Comparison of ENCODE assay signal across 1 cellular context in the genomic region with DNA sequence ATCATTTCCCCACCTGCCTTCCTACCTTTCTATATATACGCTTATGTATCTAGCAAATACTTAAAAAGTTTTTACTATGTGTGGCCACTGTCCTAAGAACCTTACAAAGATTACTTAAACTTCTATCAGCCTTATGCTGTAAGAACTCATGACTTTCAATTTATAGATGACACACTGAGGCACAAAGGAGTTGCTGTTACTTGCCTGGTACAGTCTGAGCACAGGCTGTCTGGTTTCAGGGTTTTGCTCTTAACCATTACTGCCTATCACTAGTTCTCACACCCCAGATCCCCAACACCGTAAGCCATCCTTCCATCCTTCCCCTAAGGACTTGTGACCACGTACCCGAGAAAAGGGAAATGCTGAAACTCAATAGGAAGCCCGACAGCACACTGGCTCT.
TF ChIP-seq lines count a peak whose summit lies in the region.

No MANE protein-coding gene starts in this region.

TF ChIP-seq in HepG2, 621 proteins besides CTCF, POLR2A, EP300 and RAD21:
- TF ChIP-seq NFIC (IDR thresholded peaks at IDR 0.05; ENCODE audit: low read length) (no peak), NPAS2 (CRISPR knock-in tag; IDR thresholded peaks at IDR 0.05; ENCODE audit: borderline replicate concordance) (no peak), ELF1 (CRISPR knock-in tag; IDR thresholded peaks at IDR 0.05) (no peak), ZNF614 (CRISPR knock-in tag; IDR thresholded peaks at IDR 0.05; ENCODE audit: borderline replicate concordance) (no peak), GABPA (IDR thresholded peaks at IDR 0.05; ENCODE audit: low read depth, low read length) (no peak), GABPA (CRISPR knock-in tag; IDR thresholded peaks at IDR 0.05; ENCODE audit: low read depth) (no peak), RBM39 (IDR thresholded peaks at IDR 0.05; ENCODE audit: low read depth, low read length, poor library complexity, severe bottlenecking) (no peak), ZNF816 (CRISPR knock-in tag; IDR thresholded peaks at IDR 0.05; ENCODE audit: borderline replicate concordance) (no peak), TGIF2 (CRISPR knock-in tag; IDR thresholded peaks at IDR 0.05) (no peak), ZNF260 (CRISPR knock-in tag; IDR thresholded peaks at IDR 0.05; ENCODE audit: borderline replicate concordance, low read depth) (no peak), ZNF10 (CRISPR knock-in tag; IDR thresholded peaks at IDR 0.05; ENCODE audit: borderline replicate concordance, low read depth) (no peak), PAWR (CRISPR knock-in tag; IDR thresholded peaks at IDR 0.05; ENCODE audit: borderline replicate concordance) (no peak), CBX5 (CRISPR knock-in tag; IDR thresholded peaks at IDR 0.05; ENCODE audit: borderline replicate concordance) (no peak), MAFG (CRISPR knock-in tag; IDR thresholded peaks at IDR 0.05) (no peak), ZNF101 (CRISPR knock-in tag; IDR thresholded peaks at IDR 0.05; ENCODE audit: borderline replicate concordance, low read depth) (no peak), ZNF550 (CRISPR knock-in tag; IDR thresholded peaks at IDR 0.05; ENCODE audit: borderline replicate concordance) (no peak)
- TF ChIP-seq, protein P1, sequence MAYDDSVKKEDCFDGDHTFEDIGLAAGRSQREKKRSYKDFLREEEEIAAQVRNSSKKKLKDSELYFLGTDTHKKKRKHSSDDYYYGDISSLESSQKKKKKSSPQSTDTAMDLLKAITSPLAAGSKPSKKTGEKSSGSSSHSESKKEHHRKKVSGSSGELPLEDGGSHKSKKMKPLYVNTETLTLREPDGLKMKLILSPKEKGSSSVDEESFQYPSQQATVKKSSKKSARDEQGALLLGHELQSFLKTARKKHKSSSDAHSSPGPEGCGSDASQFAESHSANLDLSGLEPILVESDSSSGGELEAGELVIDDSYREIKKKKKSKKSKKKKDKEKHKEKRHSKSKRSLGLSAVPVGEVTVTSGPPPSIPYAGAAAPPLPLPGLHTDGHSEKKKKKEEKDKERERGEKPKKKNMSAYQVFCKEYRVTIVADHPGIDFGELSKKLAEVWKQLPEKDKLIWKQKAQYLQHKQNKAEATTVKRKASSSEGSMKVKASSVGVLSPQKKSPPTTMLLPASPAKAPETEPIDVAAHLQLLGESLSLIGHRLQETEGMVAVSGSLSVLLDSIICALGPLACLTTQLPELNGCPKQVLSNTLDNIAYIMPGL (CRISPR knock-in tag; IDR thresholded peaks at IDR 0.05; ENCODE audit: borderline replicate concordance in 1 of 2, low read depth in 1 of 2) = no peak
- TF ChIP-seq, protein P2, sequence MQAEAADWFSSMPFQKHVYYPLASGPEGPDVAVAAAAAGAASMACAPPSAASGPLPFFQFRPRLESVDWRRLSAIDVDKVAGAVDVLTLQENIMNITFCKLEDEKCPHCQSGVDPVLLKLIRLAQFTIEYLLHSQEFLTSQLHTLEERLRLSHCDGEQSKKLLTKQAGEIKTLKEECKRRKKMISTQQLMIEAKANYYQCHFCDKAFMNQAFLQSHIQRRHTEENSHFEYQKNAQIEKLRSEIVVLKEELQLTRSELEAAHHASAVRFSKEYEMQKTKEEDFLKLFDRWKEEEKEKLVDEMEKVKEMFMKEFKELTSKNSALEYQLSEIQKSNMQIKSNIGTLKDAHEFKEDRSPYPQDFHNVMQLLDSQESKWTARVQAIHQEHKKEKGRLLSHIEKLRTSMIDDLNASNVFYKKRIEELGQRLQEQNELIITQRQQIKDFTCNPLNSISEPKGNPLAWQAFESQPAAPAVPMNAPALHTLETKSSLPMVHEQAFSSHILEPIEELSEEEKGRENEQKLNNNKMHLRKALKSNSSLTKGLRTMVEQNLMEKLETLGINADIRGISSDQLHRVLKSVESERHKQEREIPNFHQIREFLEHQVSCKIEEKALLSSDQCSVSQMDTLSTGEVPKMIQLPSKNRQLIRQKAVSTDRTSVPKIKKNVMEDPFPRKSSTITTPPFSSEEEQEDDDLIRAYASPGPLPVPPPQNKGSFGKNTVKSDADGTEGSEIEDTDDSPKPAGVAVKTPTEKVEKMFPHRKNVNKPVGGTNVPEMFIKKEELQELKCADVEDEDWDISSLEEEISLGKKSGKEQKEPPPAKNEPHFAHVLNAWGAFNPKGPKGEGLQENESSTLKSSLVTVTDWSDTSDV (CRISPR knock-in tag; IDR thresholded peaks at IDR 0.05) = no peak
- TF ChIP-seq, protein P3, sequence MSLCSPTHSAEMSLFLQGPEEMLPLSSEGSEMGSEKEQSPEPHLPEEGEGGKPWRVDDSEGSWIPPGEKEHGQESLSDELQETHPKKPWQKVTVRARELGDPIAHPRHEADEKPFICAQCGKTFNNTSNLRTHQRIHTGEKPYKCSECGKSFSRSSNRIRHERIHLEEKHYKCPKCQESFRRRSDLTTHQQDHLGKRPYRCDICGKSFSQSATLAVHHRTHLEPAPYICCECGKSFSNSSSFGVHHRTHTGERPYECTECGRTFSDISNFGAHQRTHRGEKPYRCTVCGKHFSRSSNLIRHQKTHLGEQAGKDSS (CRISPR knock-in tag; IDR thresholded peaks at IDR 0.05; ENCODE audit: borderline replicate concordance, low read depth) = no peak
- TF ChIP-seq, protein P4, sequence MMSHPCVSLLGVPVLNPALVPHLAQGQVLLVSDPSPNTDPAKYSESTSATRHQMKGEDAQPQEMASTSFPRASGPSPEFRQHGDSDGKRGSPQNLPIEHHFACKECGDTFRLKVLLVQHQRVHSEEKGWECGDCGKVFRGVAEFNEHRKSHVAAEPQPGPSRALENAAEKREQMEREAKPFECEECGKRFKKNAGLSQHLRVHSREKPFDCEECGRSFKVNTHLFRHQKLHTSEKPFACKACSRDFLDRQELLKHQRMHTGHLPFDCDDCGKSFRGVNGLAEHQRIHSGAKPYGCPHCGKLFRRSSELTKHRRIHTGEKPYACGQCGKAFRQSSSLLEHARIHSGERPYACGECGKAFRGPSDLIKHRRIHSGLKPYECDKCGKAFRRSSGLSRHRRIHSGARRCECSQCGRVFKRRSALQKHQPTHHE (CRISPR knock-in tag; IDR thresholded peaks at IDR 0.05; ENCODE audit: borderline replicate concordance) = no peak
